19 cellular contexts compared by ENCODE assay signal in genomic region chr12:123273166-123273565, GRCh38. TPM values are rescaled to one million over a fixed set of nuclear protein-coding genes. Genes with fewer than 3 reads are reported as not detected.
DNase-seq lines count a peak whose midpoint lies in the region; ATAC-seq and TF ChIP-seq lines count a peak whose summit lies in the region.
"Had no signal": no experiment of that assay in that cellular context is flagged by ENCODE, and none has a peak within 500 bp of the region (broad histone marks: within the 10 kb centered on the region; RNA-seq: fewer than 3 reads in every experiment).

No MANE protein-coding gene starts in this region.

- H3K4me1 Mint-ChIP-seq in activated T-cell treated with anti-CD3 and anti-CD28 coated beads, Interleukin-2, amount 50 U/mL, for 24 hours (ENCODE audit: low read depth), result peaks cover 24% of the 10 kb centered on the region
- H3K4me1 Mint-ChIP-seq in brain, result peaks cover 39% of the 10 kb centered on the region

- peak overlapping the region; percentile 66 for H3K27ac ChIP-seq in SJCRH30
- H3K27ac ChIP-seq: PC-9, tibial artery had no signal

- H3K27me3 Mint-ChIP-seq in activated T-cell treated with anti-CD3 and anti-CD28 coated beads, Interleukin-2, amount 50 U/mL, for 24 hours, result no peaks in the 10 kb centered on the region
- peaks cover 4% of the 10 kb centered on the region for H3K27me3 Mint-ChIP-seq in brain

- H3K36me3 ChIP-seq in SJCRH30, result no peaks in the 10 kb centered on the region
- H3K36me3 ChIP-seq: adrenal gland, sigmoid colon, tibial artery had no signal

- H3K4me3 Mint-ChIP-seq in activated T-cell treated with anti-CD3 and anti-CD28 coated beads, Interleukin-2, amount 50 U/mL, for 24 hours, result peak overlapping the region; percentile 77
- H3K4me3 Mint-ChIP-seq in brain, result peak overlapping the region; percentile 85 to 90 (median 88)

- intact Hi-C loops in posterior vena cava (cut with DNase I), result no loop called here

- in situ Hi-C loops in GM13976 (cut with MboI; ENCODE audit: low sequenced_read_pairs, unreplicated experiment), result no loop called here

- H3K9me3 Mint-ChIP-seq in activated T-cell treated with anti-CD3 and anti-CD28 coated beads, Interleukin-2, amount 50 U/mL, for 24 hours, result no peaks in the 10 kb centered on the region
- peaks cover 0 to 2% (median 0%) of the 10 kb centered on the region in 5 experiments for H3K9me3 Mint-ChIP-seq in brain

- H3K27me3 ChIP-seq in SJCRH30, result no peaks in the 10 kb centered on the region
- H3K27me3 ChIP-seq: adrenal gland, sigmoid colon, tibial artery had no signal

- peaks cover 6% of the 10 kb centered on the region for H3K36me3 Mint-ChIP-seq in activated T-cell treated with anti-CD3 and anti-CD28 coated beads, Interleukin-2, amount 50 U/mL, for 24 hours (ENCODE audit: low read depth)
- no peaks in the 10 kb centered on the region for H3K36me3 Mint-ChIP-seq in brain

- peak overlapping the region; percentile 95 for H3K4me3 ChIP-seq in SJCRH30
- H3K4me3 ChIP-seq: PC-9 had no signal

- no peak for ATAC-seq in HG02610 (IDR thresholded peaks at IDR 0.05; ENCODE audit: unreplicated experiment)

- no peaks in the 10 kb centered on the region; the same call in 1 of the 2 replicates for H3K9me3 ChIP-seq in SJCRH30 (replicated peaks)
- H3K9me3 ChIP-seq: adrenal gland, sigmoid colon, tibial artery had no signal

- H3K4me1 ChIP-seq in SJCRH30, result peaks cover 14% of the 10 kb centered on the region

- no peak overlapping the region for H3K27ac Mint-ChIP-seq in activated T-cell treated with anti-CD3 and anti-CD28 coated beads, Interleukin-2, amount 50 U/mL, for 24 hours
- peak overlapping the region; percentile 93 to 98 (median 97) for H3K27ac Mint-ChIP-seq in brain

- TF ChIP-seq CTCF in brain (conservative IDR thresholded peaks at IDR 0.05), result no peak
- no peak for TF ChIP-seq CTCF in GM13976 (IDR thresholded peaks at IDR 0.05; ENCODE audit: borderline replicate concordance, control extremely low read depth, extremely low read depth, insufficient read depth, missing control alignments)

- no peak for DNase-seq in activated T-cell treated with anti-CD3 and anti-CD28 coated beads, Interleukin-2, amount 50 U/mL, for 24 hours
- DNase-seq in activated T-cell treated with anti-CD3 and anti-CD28 coated beads for 4 hours (no peak), SJCRH30 (no peak), posterior vena cava (ENCODE audit: low spot score) (peak; percentile 6), GM13976 (ENCODE audit: low spot score) (no peak), NCI-H2171 treated with DMSO at 0.1 percent for 48 hours (lab: John Stamatoyannopoulos, UW) (no peak)
- DNase-seq: hippocampal formation; NCI-H1417; NCI-H2171; NCI-H774; occipital lobe; PC-9; sigmoid colon; stimulated activated CD4-positive, alpha-beta T cell treated with anti-CD3 and anti-CD28 coated beads, Interleukin-4, amount 100 ng/mL, for 24 hours; stimulated activated CD8-positive, alpha-beta memory T cell treated with anti-CD3 and anti-CD28 coated beads, Interleukin-4, amount 100 ng/mL, for 48 hours; tibial artery had no signal

RNA-seq across cellular contexts. Expression of gene CDK2AP1, which starts 1.5 kb away (rescaled TPM):
- total RNA-seq in SJCRH30 (2014; rRNA removed; shearing (Covaris generic)), result 369 and 389 TPM in 2 replicates
- 242 TPM for polyA plus RNA-seq in brain (ENCODE audit: insufficient read depth, low read depth, low replicate concordance)
- 100 to 1,000 TPM; 121 to 123 TPM for total RNA-seq in posterior vena cava

RNA-seq across cellular contexts. Expression of gene MTRFR, which starts 39.9 kb away (rescaled TPM):
- total RNA-seq in SJCRH30 (2014; rRNA removed; shearing (Covaris generic)), result 16.9 and 19.8 TPM in 2 replicates
- polyA plus RNA-seq in brain (ENCODE audit: insufficient read depth, low read depth, low replicate concordance), result 23.5 TPM
- total RNA-seq in posterior vena cava, result 1 to 10 TPM; 5.8 to 7.3 TPM

RNA-seq across cellular contexts. Expression of gene MPHOSPH9, which starts 40.2 kb away (rescaled TPM):
- total RNA-seq in SJCRH30 (2014; rRNA removed; shearing (Covaris generic)), result 68.7 and 78.2 TPM in 2 replicates
- polyA plus RNA-seq in brain (ENCODE audit: insufficient read depth, low read depth, low replicate concordance), result 3.7 TPM
- total RNA-seq in posterior vena cava, result 10 to 100 TPM; 12.6 to 18.7 TPM
